10 cellular contexts compared by ENCODE assay signal in the genomic region with DNA sequence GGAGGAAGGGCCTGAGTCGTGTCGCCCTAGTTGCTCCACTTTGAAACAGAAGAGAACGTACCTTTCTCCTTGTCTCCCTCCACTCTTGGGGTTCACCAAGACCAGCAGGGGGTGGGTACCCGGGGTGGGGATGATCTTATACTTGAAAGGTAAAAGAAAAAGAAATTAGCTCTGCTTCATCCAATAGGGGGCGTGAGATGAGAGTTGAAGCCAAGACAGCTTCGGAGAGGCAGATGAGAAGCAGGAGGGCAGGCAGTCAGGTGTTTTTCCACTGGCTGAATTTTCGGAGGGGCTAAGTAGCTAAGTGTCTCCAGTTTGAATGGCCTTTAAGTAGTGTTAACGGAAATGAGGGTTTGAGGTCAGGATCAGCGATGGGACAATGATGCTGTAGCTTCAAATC.
A peak's percentile ranks its signal among the peaks of the same experiment; 100 is the strongest.
DNase-seq lines count a peak whose midpoint lies in the region; ATAC-seq, FAIRE-seq and TF ChIP-seq lines count a peak whose summit lies in the region.
"Had no signal": no experiment of that assay in that cellular context is flagged by ENCODE, and none has a peak within 500 bp of the region (broad histone marks: within the 10 kb centered on the region; RNA-seq: fewer than 3 reads in every experiment).

No MANE protein-coding gene starts in this region.

- TF ChIP-seq EP300 in K562 (IDR thresholded peaks at IDR 0.05; ENCODE audit: low read length) = no peak

- no peak overlapping the region for H3K4me3 ChIP-seq in KMS-11 (IDR thresholded peaks at IDR 0.05; ENCODE audit: insufficient read depth, low read depth, low read length)
- no peak overlapping the region for H3K4me3 ChIP-seq in K562
- no peak overlapping the region for H3K4me3 ChIP-seq in right lobe of liver

- DNase-seq in NCI-H1436 (lab: John Stamatoyannopoulos, UW) = peak; percentile 13
- no peak for DNase-seq in NCI-H1436 treated with DMSO at 0.1 percent for 48 hours (lab: John Stamatoyannopoulos, UW)
- DNase-seq in K562 (ENCODE audit: extremely low read depth in 1 of 4, low spot score in 3 of 4) = peak in 3 of 4 experiments; percentile 14 to 38 (median 29)
- no peak for DNase-seq in right lobe of liver
- DNase-seq in hepatic stellate cell (ENCODE audit: low spot score) = no peak
- DNase-seq in T-cell = no peak
- no peak for DNase-seq in NCI-H2029 (lab: John Stamatoyannopoulos, UW)
- DNase-seq: activated naive CD4-positive, alpha-beta T cell treated with anti-CD3 and anti-CD28 coated beads, Interleukin-2, amount 10 ng/mL, durations not matched to agents 7 days and 5 days had no signal

- H3K4me2 ChIP-seq in KMS-11 (no peak overlapping the region), K562 (ENCODE audit: insufficient read depth, low read length) (no peak overlapping the region)

- no peaks in the 10 kb centered on the region for H3K9me3 Mint-ChIP-seq in T-cell
- H3K9me3 Mint-ChIP-seq: activated naive CD4-positive, alpha-beta T cell treated with anti-CD3 and anti-CD28 coated beads, Interleukin-2, amount 10 ng/mL, durations not matched to agents 7 days and 5 days; stimulated activated memory B cell treated with anti-CD40 and anti-IgM and Interleukin-4, amounts not matched to agents 10 μg/mL and 1 μg/mL and 100 μg/mL, for 72 hours had no signal

- H3K4me1 ChIP-seq in KMS-11 (ENCODE audit: low read depth, poor library complexity, severe bottlenecking) (peaks cover 5% of the 10 kb centered on the region), K562 (replicated peaks in 1 of 2; ENCODE audit: control insufficient read depth in 2 of 2, insufficient read depth in 2 of 2, low read length in 2 of 2) (peaks cover 4% of the 10 kb centered on the region in 2 experiments; a peak in 2 of 5 replicates), right lobe of liver (no peaks in the 10 kb centered on the region)

- no peaks in the 10 kb centered on the region for H3K36me3 Mint-ChIP-seq in T-cell
- H3K36me3 Mint-ChIP-seq: activated naive CD4-positive, alpha-beta T cell treated with anti-CD3 and anti-CD28 coated beads, Interleukin-2, amount 10 ng/mL, durations not matched to agents 7 days and 5 days had no signal

- TF ChIP-seq CTCF in KMS-11 (conservative IDR thresholded peaks at IDR 0.05; ENCODE audit: low read depth, low read length) = peak; percentile 34; the same call in 1 of the 2 replicates
- TF ChIP-seq CTCF in K562 (IDR thresholded peaks at IDR 0.05 in 2 of 3, conservative IDR thresholded peaks at IDR 0.05 in 1 of 3; ENCODE audit: insufficient read depth in 2 of 3, low read depth in 1 of 3, low read length in 3 of 3) = peak; percentile 37 to 45 (median 38); a peak in 5 of 6 replicates
- TF ChIP-seq CTCF in right lobe of liver (IDR thresholded peaks at IDR 0.05) = peak in 3 of 4 donors; percentile 17 to 19 (median 19)

- intact Hi-C loops in K562 (cut with micrococcal nuclease) = loop anchor here (2.0 kb wide), 1 partner anchor 279 kb away; no protein-coding TSS in a partner anchor
- intact Hi-C loops in right lobe of liver (cut with DNase I) = loop anchor here in 1 of 2 donors (5.0 kb wide), 1 partner anchor 276 kb away; no protein-coding TSS in a partner anchor

- peak; percentile 47 for ATAC-seq in K562
- ATAC-seq in right lobe of liver = no peak
- ATAC-seq in T-cell (replicated peaks in 1 of 4) = no peak
- ATAC-seq: stimulated activated memory B cell treated with anti-CD40 and anti-IgM and Interleukin-4, amounts not matched to agents 10 μg/mL and 1 μg/mL and 100 μg/mL, for 72 hours had no signal

- in situ Hi-C loops in K562 (cut with MboI) = no loop called here

- H4K20me1 ChIP-seq in KMS-11 (ENCODE audit: insufficient read depth) (no peaks in the 10 kb centered on the region), K562 (replicated peaks; ENCODE audit: control insufficient read depth, insufficient read depth, low read length) (0 out of 2 replicates have a peak, but pooled peaks cover 5% of the 10 kb centered on the region)

- no peak overlapping the region for H2AFZ ChIP-seq in KMS-11 (ENCODE audit: low read depth)
- no peak overlapping the region for H2AFZ ChIP-seq in K562 (ENCODE audit: low read depth, low read length)

- no peak overlapping the region for H3K4me3 Mint-ChIP-seq in T-cell
- H3K4me3 Mint-ChIP-seq: activated naive CD4-positive, alpha-beta T cell treated with anti-CD3 and anti-CD28 coated beads, Interleukin-2, amount 10 ng/mL, durations not matched to agents 7 days and 5 days; stimulated activated memory B cell treated with anti-CD40 and anti-IgM and Interleukin-4, amounts not matched to agents 10 μg/mL and 1 μg/mL and 100 μg/mL, for 72 hours had no signal

- H3K27me3 Mint-ChIP-seq in T-cell = peaks cover 0 to under 1% of the 10 kb centered on the region in 2 donors
- H3K27me3 Mint-ChIP-seq: stimulated activated memory B cell treated with anti-CD40 and anti-IgM and Interleukin-4, amounts not matched to agents 10 μg/mL and 1 μg/mL and 100 μg/mL, for 72 hours had no signal

- FAIRE-seq in K562 (lab: Jason Lieb, UNC) = no peak

- H3K9me3 ChIP-seq in K562 (replicated peaks; ENCODE audit: control insufficient read depth, insufficient read depth, low read depth, low read length) (no peaks in the 10 kb centered on the region), right lobe of liver (no peaks in the 10 kb centered on the region)

- H3K4me1 Mint-ChIP-seq in T-cell = peaks cover 6 to 9% (median 7%) of the 10 kb centered on the region in 3 donors

- no peak overlapping the region for H3K27ac Mint-ChIP-seq in T-cell
- H3K27ac Mint-ChIP-seq: activated naive CD4-positive, alpha-beta T cell treated with anti-CD3 and anti-CD28 coated beads, Interleukin-2, amount 10 ng/mL, durations not matched to agents 7 days and 5 days; stimulated activated memory B cell treated with anti-CD40 and anti-IgM and Interleukin-4, amounts not matched to agents 10 μg/mL and 1 μg/mL and 100 μg/mL, for 72 hours had no signal

- CTCF ChIA-PET in K562 (lab: Yijun Ruan, JAX; ENCODE audit: low intra/inter-chr PET ratio) = interaction anchor here (0.6 to 1.1 kb wide), 3 partner anchors 278 to 903 kb away, joined by 3 to 7 read pairs (median 4); no protein-coding TSS in a partner anchor
- CTCF ChIA-PET in T-cell (lab: Charles Lee) = interaction anchor here (1.1 to 1.8 kb wide), 3 partner anchors 273 to 279 kb away, joined by 4 to 12 read pairs (median 6); no protein-coding TSS in a partner anchor

- WGBS in K562 (ENCODE audit: insufficient coverage, low coverage, missing lambda C conversion rate) = 3% methylated on average over 9 of the region's 9 CpGs
- 32% methylated on average over 7 of the region's 9 CpGs for WGBS in right lobe of liver (ENCODE audit: insufficient coverage, low coverage, low lambda C conversion rate, missing lambda C conversion rate)

- no peak for TF ChIP-seq POLR2A in K562 (conservative IDR thresholded peaks at IDR 0.05)
- no peak for TF ChIP-seq POLR2A in right lobe of liver (IDR thresholded peaks at IDR 0.05)

- no peak overlapping the region for H3K9ac ChIP-seq in KMS-11
- H3K9ac ChIP-seq in K562 (ENCODE audit: insufficient read depth in 1 of 2, low read depth in 2 of 2, low read length in 2 of 2) = no peak overlapping the region

- H3K79me2 ChIP-seq in KMS-11 (ENCODE audit: insufficient read depth, low read depth) = no peaks in the 10 kb centered on the region
- H3K79me2 ChIP-seq in K562 (ENCODE audit: control insufficient read depth, insufficient read depth, low read length) = no peaks in the 10 kb centered on the region

- POLR2A ChIA-PET in K562 (lab: Yijun Ruan, JAX) = interaction anchor here (0.6 to 1.3 kb wide), 3 partner anchors 11 to 306 kb away, joined by 3 to 6 read pairs (median 3); no protein-coding TSS in a partner anchor
- POLR2A ChIA-PET in T-cell (lab: Charles Lee) = no interaction called here

- TF ChIP-seq RAD21 in K562 (CRISPR knock-in tag; conservative IDR thresholded peaks at IDR 0.05 in 1 of 2, IDR thresholded peaks at IDR 0.05 in 1 of 2) = peak in 1 of 2 experiments; percentile 24; a peak in 1 of 4 replicates

- H3K27ac ChIP-seq in KMS-11 = no peak overlapping the region
- no peak overlapping the region for H3K27ac ChIP-seq in K562 (ENCODE audit: extremely low read depth, low read depth, low read length)
- H3K27ac ChIP-seq in right lobe of liver = no peak overlapping the region

- no peaks in the 10 kb centered on the region for H3K36me3 ChIP-seq in KMS-11 (ENCODE audit: insufficient read depth)
- no peaks in the 10 kb centered on the region for H3K36me3 ChIP-seq in K562 (ENCODE audit: control insufficient read depth, insufficient read depth, low read length)
- no peaks in the 10 kb centered on the region for H3K36me3 ChIP-seq in right lobe of liver

- H3K9me1 ChIP-seq in K562 (ENCODE audit: control insufficient read depth, insufficient read depth, low read length) = no peaks in the 10 kb centered on the region

- no TSS peak for BruUV-seq in K562 (replicated peaks; lab: Mats Ljungman, UMichigan)

- H3K27me3 ChIP-seq in KMS-11 (ENCODE audit: insufficient read depth, low read depth) (no peaks in the 10 kb centered on the region), K562 (ENCODE audit: control insufficient read depth in 2 of 2, insufficient read depth in 2 of 2, low read length in 2 of 2) (peaks cover 32 to 58% of the 10 kb centered on the region in 2 experiments), right lobe of liver (no peaks in the 10 kb centered on the region)

TF ChIP-seq in K562, 482 proteins besides CTCF, POLR2A, EP300 and RAD21:
- TF ChIP-seq, protein P1, sequence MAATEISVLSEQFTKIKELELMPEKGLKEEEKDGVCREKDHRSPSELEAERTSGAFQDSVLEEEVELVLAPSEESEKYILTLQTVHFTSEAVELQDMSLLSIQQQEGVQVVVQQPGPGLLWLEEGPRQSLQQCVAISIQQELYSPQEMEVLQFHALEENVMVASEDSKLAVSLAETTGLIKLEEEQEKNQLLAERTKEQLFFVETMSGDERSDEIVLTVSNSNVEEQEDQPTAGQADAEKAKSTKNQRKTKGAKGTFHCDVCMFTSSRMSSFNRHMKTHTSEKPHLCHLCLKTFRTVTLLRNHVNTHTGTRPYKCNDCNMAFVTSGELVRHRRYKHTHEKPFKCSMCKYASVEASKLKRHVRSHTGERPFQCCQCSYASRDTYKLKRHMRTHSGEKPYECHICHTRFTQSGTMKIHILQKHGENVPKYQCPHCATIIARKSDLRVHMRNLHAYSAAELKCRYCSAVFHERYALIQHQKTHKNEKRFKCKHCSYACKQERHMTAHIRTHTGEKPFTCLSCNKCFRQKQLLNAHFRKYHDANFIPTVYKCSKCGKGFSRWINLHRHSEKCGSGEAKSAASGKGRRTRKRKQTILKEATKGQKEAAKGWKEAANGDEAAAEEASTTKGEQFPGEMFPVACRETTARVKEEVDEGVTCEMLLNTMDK (IDR thresholded peaks at IDR 0.05; ENCODE audit: borderline replicate concordance, insufficient read depth, low read depth, low read length, poor library complexity, severe bottlenecking) = peak; percentile 20
- no peak for TF ChIP-seq POLR2B (IDR thresholded peaks at IDR 0.05; ENCODE audit: low read depth, partially characterized antibody)
- TF ChIP-seq PML (IDR thresholded peaks at IDR 0.05; ENCODE audit: low read length) = no peak
TF ChIP-seq in K562: peak in this region for 1.

Comparison
In these comparisons a context has a peak if more than half of its experiments do, and no peak if none do; other contexts are left out.
1. DNase-seq: peak in NCI-H1436 (single experiment) and K562 (3 of 4); none in NCI-H1436 treated with DMSO at 0.1 percent for 48 hours (single experiment), right lobe of liver (0 of 3), hepatic stellate cell (single experiment), T-cell (0 of 34) and NCI-H2029 (single experiment).
2. Peak in every context shown above with its lines, with median percentiles within 50 percentile points of each other: CTCF ChIP-seq.